In the genomic region with DNA sequence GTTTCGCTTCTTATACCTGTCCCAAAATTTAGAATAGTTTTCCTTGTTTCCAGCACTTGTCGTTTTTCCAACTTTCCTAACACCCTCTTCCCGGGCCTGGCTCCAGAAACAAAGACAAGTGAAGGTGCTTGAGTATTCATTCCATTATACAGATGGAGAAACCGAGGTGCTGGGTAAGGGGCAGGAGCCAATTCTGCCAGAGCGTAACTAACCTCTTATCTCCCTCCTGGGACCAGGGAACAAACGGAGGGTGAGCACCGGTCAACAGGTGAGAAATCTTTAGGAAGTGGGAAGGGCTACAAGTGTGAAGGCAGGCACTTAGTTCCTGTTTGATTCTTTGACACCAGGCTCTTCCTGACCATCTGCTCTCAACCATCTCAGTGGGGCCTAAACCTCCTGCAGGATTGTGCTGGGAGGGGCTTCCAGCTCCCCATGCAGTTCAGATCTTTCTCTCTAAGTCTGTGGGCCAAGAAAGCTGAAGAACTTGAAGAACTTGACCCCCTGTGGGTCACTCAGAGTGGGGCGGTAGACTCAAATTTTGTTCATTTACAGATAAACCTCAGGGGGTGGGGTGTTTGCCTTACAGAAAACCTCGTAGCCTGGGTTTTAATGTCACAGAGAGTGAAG, we compare ENCODE assay signal across 1 cellular context.
TF ChIP-seq lines count a peak whose summit lies in the region.

No MANE protein-coding gene starts in this region.

TF ChIP-seq in WTC11, 78 proteins besides CTCF, POLR2A, EP300 and RAD21 (continued from another document):
- TF ChIP-seq, protein P1, sequence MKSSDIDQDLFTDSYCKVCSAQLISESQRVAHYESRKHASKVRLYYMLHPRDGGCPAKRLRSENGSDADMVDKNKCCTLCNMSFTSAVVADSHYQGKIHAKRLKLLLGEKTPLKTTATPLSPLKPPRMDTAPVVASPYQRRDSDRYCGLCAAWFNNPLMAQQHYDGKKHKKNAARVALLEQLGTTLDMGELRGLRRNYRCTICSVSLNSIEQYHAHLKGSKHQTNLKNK (CRISPR knock-in tag; IDR thresholded peaks at IDR 0.05) = no peak
- no peak for TF ChIP-seq ZBTB21 (CRISPR knock-in tag; IDR thresholded peaks at IDR 0.05; ENCODE audit: borderline replicate concordance)
- TF ChIP-seq NFATC4 (CRISPR knock-in tag; IDR thresholded peaks at IDR 0.05) = no peak
- TF ChIP-seq ZNF219 (CRISPR knock-in tag; IDR thresholded peaks at IDR 0.05; ENCODE audit: borderline replicate concordance) = no peak
- TF ChIP-seq, protein P2, sequence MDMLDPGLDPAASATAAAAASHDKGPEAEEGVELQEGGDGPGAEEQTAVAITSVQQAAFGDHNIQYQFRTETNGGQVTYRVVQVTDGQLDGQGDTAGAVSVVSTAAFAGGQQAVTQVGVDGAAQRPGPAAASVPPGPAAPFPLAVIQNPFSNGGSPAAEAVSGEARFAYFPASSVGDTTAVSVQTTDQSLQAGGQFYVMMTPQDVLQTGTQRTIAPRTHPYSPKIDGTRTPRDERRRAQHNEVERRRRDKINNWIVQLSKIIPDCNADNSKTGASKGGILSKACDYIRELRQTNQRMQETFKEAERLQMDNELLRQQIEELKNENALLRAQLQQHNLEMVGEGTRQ (CRISPR knock-in tag; IDR thresholded peaks at IDR 0.05) = no peak
- TF ChIP-seq, protein P3, sequence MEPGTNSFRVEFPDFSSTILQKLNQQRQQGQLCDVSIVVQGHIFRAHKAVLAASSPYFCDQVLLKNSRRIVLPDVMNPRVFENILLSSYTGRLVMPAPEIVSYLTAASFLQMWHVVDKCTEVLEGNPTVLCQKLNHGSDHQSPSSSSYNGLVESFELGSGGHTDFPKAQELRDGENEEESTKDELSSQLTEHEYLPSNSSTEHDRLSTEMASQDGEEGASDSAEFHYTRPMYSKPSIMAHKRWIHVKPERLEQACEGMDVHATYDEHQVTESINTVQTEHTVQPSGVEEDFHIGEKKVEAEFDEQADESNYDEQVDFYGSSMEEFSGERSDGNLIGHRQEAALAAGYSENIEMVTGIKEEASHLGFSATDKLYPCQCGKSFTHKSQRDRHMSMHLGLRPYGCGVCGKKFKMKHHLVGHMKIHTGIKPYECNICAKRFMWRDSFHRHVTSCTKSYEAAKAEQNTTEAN (CRISPR knock-in tag; IDR thresholded peaks at IDR 0.05) = no peak
- no peak for TF ChIP-seq ZNF121 (CRISPR knock-in tag; IDR thresholded peaks at IDR 0.05)
- TF ChIP-seq, protein P4, sequence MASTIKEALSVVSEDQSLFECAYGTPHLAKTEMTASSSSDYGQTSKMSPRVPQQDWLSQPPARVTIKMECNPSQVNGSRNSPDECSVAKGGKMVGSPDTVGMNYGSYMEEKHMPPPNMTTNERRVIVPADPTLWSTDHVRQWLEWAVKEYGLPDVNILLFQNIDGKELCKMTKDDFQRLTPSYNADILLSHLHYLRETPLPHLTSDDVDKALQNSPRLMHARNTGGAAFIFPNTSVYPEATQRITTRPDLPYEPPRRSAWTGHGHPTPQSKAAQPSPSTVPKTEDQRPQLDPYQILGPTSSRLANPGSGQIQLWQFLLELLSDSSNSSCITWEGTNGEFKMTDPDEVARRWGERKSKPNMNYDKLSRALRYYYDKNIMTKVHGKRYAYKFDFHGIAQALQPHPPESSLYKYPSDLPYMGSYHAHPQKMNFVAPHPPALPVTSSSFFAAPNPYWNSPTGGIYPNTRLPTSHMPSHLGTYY (CRISPR knock-in tag; IDR thresholded peaks at IDR 0.05) = no peak
- TF ChIP-seq GABPB1 (CRISPR knock-in tag; IDR thresholded peaks at IDR 0.05) = no peak
- TF ChIP-seq, protein P5, sequence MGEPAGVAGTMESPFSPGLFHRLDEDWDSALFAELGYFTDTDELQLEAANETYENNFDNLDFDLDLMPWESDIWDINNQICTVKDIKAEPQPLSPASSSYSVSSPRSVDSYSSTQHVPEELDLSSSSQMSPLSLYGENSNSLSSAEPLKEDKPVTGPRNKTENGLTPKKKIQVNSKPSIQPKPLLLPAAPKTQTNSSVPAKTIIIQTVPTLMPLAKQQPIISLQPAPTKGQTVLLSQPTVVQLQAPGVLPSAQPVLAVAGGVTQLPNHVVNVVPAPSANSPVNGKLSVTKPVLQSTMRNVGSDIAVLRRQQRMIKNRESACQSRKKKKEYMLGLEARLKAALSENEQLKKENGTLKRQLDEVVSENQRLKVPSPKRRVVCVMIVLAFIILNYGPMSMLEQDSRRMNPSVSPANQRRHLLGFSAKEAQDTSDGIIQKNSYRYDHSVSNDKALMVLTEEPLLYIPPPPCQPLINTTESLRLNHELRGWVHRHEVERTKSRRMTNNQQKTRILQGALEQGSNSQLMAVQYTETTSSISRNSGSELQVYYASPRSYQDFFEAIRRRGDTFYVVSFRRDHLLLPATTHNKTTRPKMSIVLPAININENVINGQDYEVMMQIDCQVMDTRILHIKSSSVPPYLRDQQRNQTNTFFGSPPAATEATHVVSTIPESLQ (CRISPR knock-in tag; IDR thresholded peaks at IDR 0.05) = no peak
- TF ChIP-seq, protein P6, sequence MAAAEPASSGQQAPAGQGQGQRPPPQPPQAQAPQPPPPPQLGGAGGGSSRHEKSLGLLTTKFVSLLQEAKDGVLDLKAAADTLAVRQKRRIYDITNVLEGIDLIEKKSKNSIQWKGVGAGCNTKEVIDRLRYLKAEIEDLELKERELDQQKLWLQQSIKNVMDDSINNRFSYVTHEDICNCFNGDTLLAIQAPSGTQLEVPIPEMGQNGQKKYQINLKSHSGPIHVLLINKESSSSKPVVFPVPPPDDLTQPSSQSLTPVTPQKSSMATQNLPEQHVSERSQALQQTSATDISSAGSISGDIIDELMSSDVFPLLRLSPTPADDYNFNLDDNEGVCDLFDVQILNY (CRISPR knock-in tag; IDR thresholded peaks at IDR 0.05) = no peak
- TF ChIP-seq ESRRA (CRISPR knock-in tag; IDR thresholded peaks at IDR 0.05; ENCODE audit: borderline replicate concordance) = no peak
- TF ChIP-seq, protein P7, sequence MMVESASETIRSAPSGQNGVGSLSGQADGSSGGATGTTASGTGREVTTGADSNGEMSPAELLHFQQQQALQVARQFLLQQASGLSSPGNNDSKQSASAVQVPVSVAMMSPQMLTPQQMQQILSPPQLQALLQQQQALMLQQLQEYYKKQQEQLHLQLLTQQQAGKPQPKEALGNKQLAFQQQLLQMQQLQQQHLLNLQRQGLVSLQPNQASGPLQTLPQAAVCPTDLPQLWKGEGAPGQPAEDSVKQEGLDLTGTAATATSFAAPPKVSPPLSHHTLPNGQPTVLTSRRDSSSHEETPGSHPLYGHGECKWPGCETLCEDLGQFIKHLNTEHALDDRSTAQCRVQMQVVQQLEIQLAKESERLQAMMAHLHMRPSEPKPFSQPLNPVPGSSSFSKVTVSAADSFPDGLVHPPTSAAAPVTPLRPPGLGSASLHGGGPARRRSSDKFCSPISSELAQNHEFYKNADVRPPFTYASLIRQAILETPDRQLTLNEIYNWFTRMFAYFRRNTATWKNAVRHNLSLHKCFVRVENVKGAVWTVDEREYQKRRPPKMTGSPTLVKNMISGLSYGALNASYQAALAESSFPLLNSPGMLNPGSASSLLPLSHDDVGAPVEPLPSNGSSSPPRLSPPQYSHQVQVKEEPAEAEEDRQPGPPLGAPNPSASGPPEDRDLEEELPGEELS (CRISPR knock-in tag; IDR thresholded peaks at IDR 0.05) = no peak
- TF ChIP-seq CBFB (CRISPR knock-in tag; IDR thresholded peaks at IDR 0.05; ENCODE audit: low read depth) = no peak
